10 cellular contexts compared by ENCODE assay signal in the genomic region with DNA sequence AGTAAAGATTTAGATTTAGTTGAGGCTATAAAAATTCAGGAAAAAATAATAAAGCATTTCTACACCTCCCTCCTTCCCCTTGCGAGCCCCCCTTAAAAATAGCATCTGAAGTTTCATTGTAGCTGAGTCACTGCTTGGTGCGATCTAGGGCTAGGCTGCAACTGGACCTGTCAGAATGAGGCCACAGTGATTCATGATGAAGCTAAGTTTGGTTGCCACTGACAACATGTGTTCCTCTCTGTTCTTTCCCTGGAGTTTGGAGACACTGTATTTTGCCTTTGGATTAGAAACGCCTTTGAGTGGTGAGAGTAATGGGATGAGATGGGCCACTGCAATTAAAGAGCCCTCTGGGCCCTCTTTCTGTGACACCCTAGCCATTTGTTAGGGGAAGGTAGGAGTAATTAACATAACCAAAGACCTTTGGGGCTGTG.
DNase-seq lines count a peak whose midpoint lies in the region; ATAC-seq and TF ChIP-seq lines count a peak whose summit lies in the region.
"Had no signal": no experiment of that assay in that cellular context is flagged by ENCODE, and none has a peak within 500 bp of the region (broad histone marks: within the 10 kb centered on the region; RNA-seq: fewer than 3 reads in every experiment).

No MANE protein-coding gene starts in this region.

- no peaks in the 10 kb centered on the region for H3K36me3 Mint-ChIP-seq in effector memory CD8-positive, alpha-beta T cell (ENCODE audit: insufficient read depth)

- H3K9me3 ChIP-seq in GM23248 (ENCODE audit: low read depth) = no peaks in the 10 kb centered on the region
- H3K9me3 ChIP-seq in gastrocnemius medialis = no peaks in the 10 kb centered on the region

- 0 out of 2 replicates have a peak, but pooled peaks cover 4% of the 10 kb centered on the region for H3K9me2 ChIP-seq in GM23248 (ENCODE audit: insufficient read depth)

- no peak for TF ChIP-seq POLR2A in gastrocnemius medialis (IDR thresholded peaks at IDR 0.05)

- no peak overlapping the region for H3K4me3 Mint-ChIP-seq in effector memory CD8-positive, alpha-beta T cell

- no peaks in the 10 kb centered on the region for H3K27me3 Mint-ChIP-seq in effector memory CD8-positive, alpha-beta T cell

- no peak for TF ChIP-seq CTCF in foreskin fibroblast (IDR thresholded peaks at IDR 0.05; ENCODE audit: low read depth, low read length)
- no peak for TF ChIP-seq CTCF in gastrocnemius medialis (IDR thresholded peaks at IDR 0.05 in 4 of 5, conservative IDR thresholded peaks at IDR 0.05 in 1 of 5)

- peaks cover 42% of the 10 kb centered on the region for H3K4me1 ChIP-seq in GM23248 (ENCODE audit: insufficient read depth)
- H3K4me1 ChIP-seq in gastrocnemius medialis = peaks cover 28 to 38% of the 10 kb centered on the region in 2 donors

- intact Hi-C loops in gastrocnemius medialis (cut with DNase I; ENCODE audit: low total_unique reads) = loop anchor here (1.0 to 5.0 kb wide), 2 partner anchors 38 to 80 kb away; no protein-coding TSS in a partner anchor

- no peaks in the 10 kb centered on the region for H3K36me3 ChIP-seq in GM23248 (ENCODE audit: low read depth)
- no peaks in the 10 kb centered on the region for H3K36me3 ChIP-seq in gastrocnemius medialis

- H3F3A ChIP-seq in GM23248 (ENCODE audit: insufficient read depth) = peaks cover 31% of the 10 kb centered on the region

- peak overlapping the region; percentile 46 for H2AFZ ChIP-seq in GM23248

- peak; percentile 96 for DNase-seq in GM23248
- peak; percentile 84 for DNase-seq in RKO (ENCODE audit: low spot score)
- DNase-seq in foreskin fibroblast = peak; percentile 90 to 93
- DNase-seq in gastrocnemius medialis = peak; percentile 51 to 65
- DNase-seq in activated gamma-delta T cell treated with Interleukin-2 at 50 U/mL for 16 hours = no peak
- no peak for DNase-seq in effector CD4-positive, alpha-beta T cell
- no peak for DNase-seq in effector memory CD8-positive, alpha-beta T cell
- DNase-seq: activated CD4-positive, alpha-beta T cell treated with anti-CD3 and anti-CD28 coated beads for 4 hours; foreskin melanocyte had no signal

- peaks cover 9 to 10% of the 10 kb centered on the region in 2 donors for H3K4me1 Mint-ChIP-seq in effector memory CD8-positive, alpha-beta T cell (ENCODE audit: low read depth in 2 of 2)

- WGBS in GM23248 (ENCODE audit: low coverage in 1 of 2, low lambda C conversion rate in 2 of 2, missing lambda C conversion rate in 2 of 2), 2 experiments = 0 to 1% methylated on average over 3 of the region's 3 CpGs

- no peaks in the 10 kb centered on the region for H3K27me3 ChIP-seq in GM23248 (replicated peaks; ENCODE audit: insufficient read depth)
- no peaks in the 10 kb centered on the region for H3K27me3 ChIP-seq in gastrocnemius medialis

- in situ Hi-C loops in GM23248 (cut with MboI) (no loop called here), gastrocnemius medialis (cut with MboI; ENCODE audit: low sequenced_read_pairs in 4 of 4) (no loop called here)

- H3K27ac Mint-ChIP-seq in effector memory CD8-positive, alpha-beta T cell = no peak overlapping the region

- no peaks in the 10 kb centered on the region for H3K79me2 ChIP-seq in GM23248 (ENCODE audit: insufficient read depth)

- H3K4me3 ChIP-seq in GM23248 (peak overlapping the region; percentile 55), foreskin fibroblast (ENCODE audit: low read depth in 1 of 2, low read length in 2 of 2) (no peak overlapping the region), gastrocnemius medialis (peak overlapping the region; percentile 15 to 28 (median 26))

- H3K9ac ChIP-seq in GM23248 = peak overlapping the region; percentile 70

- H3K9me3 Mint-ChIP-seq in effector memory CD8-positive, alpha-beta T cell = no peaks in the 10 kb centered on the region

- ATAC-seq in gastrocnemius medialis (peak; percentile 99 to 100), GM18867 (IDR thresholded peaks at IDR 0.05; ENCODE audit: unreplicated experiment) (no peak)
- ATAC-seq in effector memory CD8-positive, alpha-beta T cell (replicated peaks) = no peak

- H3K4me2 ChIP-seq in GM23248 (ENCODE audit: unreplicated experiment) = peak overlapping the region; percentile 85

- peak overlapping the region; percentile 84 for H3K27ac ChIP-seq in GM23248
- H3K27ac ChIP-seq in gastrocnemius medialis = peak overlapping the region; percentile 66 to 77 (median 69)

- H4K20me1 ChIP-seq in GM23248 (ENCODE audit: insufficient read depth) = no peaks in the 10 kb centered on the region

Comparison
In these comparisons a context has a peak if more than half of its experiments do, and no peak if none do; other contexts are left out.
1. DNase-seq: peak in GM23248 (single experiment), RKO (single experiment), foreskin fibroblast (2 of 2) and gastrocnemius medialis (2 of 2); none in activated gamma-delta T cell treated with Interleukin-2 at 50 U/mL for 16 hours (single experiment), effector CD4-positive, alpha-beta T cell (single experiment) and effector memory CD8-positive, alpha-beta T cell (0 of 3).
2. H3K4me3 ChIP-seq: peak in GM23248 (single experiment) and gastrocnemius medialis (4 of 4); none in foreskin fibroblast (0 of 2).
3. ATAC-seq: peak in gastrocnemius medialis (2 of 2); none in effector memory CD8-positive, alpha-beta T cell (single experiment) and GM18867 (single experiment).